In genomic region chr18:57352761-57353136, GRCh38 we compare ENCODE assay signal across 2 cellular contexts.
A peak's percentile ranks its signal among the peaks of the same experiment; 100 is the strongest.
TF ChIP-seq lines count a peak whose summit lies in the region.

No MANE protein-coding gene starts in this region.

TF ChIP-seq in SK-N-SH, 30 proteins besides CTCF, POLR2A, EP300 and RAD21 (continued from another document):
- TF ChIP-seq, protein P1, sequence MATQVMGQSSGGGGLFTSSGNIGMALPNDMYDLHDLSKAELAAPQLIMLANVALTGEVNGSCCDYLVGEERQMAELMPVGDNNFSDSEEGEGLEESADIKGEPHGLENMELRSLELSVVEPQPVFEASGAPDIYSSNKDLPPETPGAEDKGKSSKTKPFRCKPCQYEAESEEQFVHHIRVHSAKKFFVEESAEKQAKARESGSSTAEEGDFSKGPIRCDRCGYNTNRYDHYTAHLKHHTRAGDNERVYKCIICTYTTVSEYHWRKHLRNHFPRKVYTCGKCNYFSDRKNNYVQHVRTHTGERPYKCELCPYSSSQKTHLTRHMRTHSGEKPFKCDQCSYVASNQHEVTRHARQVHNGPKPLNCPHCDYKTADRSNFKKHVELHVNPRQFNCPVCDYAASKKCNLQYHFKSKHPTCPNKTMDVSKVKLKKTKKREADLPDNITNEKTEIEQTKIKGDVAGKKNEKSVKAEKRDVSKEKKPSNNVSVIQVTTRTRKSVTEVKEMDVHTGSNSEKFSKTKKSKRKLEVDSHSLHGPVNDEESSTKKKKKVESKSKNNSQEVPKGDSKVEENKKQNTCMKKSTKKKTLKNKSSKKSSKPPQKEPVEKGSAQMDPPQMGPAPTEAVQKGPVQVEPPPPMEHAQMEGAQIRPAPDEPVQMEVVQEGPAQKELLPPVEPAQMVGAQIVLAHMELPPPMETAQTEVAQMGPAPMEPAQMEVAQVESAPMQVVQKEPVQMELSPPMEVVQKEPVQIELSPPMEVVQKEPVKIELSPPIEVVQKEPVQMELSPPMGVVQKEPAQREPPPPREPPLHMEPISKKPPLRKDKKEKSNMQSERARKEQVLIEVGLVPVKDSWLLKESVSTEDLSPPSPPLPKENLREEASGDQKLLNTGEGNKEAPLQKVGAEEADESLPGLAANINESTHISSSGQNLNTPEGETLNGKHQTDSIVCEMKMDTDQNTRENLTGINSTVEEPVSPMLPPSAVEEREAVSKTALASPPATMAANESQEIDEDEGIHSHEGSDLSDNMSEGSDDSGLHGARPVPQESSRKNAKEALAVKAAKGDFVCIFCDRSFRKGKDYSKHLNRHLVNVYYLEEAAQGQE (IDR thresholded peaks at IDR 0.05; ENCODE audit: low read depth, low read length), result no peak
- TF ChIP-seq FOXM1 (IDR thresholded peaks at IDR 0.05; ENCODE audit: low read depth), result no peak
- no peak for TF ChIP-seq TEAD4 (IDR thresholded peaks at IDR 0.05; ENCODE audit: borderline replicate concordance, insufficient read depth)
- TF ChIP-seq CHD2 (IDR thresholded peaks at IDR 0.05; ENCODE audit: low read length, partially characterized antibody), result peak; percentile 47

TF ChIP-seq in SK-N-SH treated with all-trans-retinoic acid at 6 μM for 48 hours, 23 proteins besides CTCF, POLR2A, EP300 and RAD21 (continued from another document):
- TF ChIP-seq TSHZ2 (CRISPR knock-in tag; IDR thresholded peaks at IDR 0.05), result no peak
